9 cellular contexts compared by ENCODE assay signal in genomic region chr3:160686955-160687535, GRCh38. TPM values are rescaled to one million over a fixed set of nuclear protein-coding genes. Genes with fewer than 3 reads are reported as not detected.
DNase-seq lines count a peak whose midpoint lies in the region; ATAC-seq and TF ChIP-seq lines count a peak whose summit lies in the region.
"Had no signal": no experiment of that assay in that cellular context is flagged by ENCODE, and none has a peak within 500 bp of the region (broad histone marks: within the 10 kb centered on the region; RNA-seq: fewer than 3 reads in every experiment).

No MANE protein-coding gene starts in this region.

- H3K9me3 ChIP-seq in breast epithelium (no peaks in the 10 kb centered on the region), smooth muscle cell (replicated peaks; ENCODE audit: low read depth) (no peaks in the 10 kb centered on the region)
- H3K9me3 ChIP-seq: SJSA1 had no signal

- no peaks in the 10 kb centered on the region for H3K4me1 Mint-ChIP-seq in MCF 10A (ENCODE audit: insufficient read depth, unreplicated experiment)

- DNase-seq in MCF 10A (ENCODE audit: unreplicated experiment) (peak; percentile 30), breast epithelium (ENCODE audit: low spot score in 2 of 2) (no peak), M059J (ENCODE audit: low read depth) (peak; percentile 52), cardiac fibroblast (ENCODE audit: low read depth in 2 of 2) (peak; percentile 38 to 57), smooth muscle cell (lab: John Stamatoyannopoulos, UW; ENCODE audit: unreplicated experiment) (no peak), SK-N-DZ (ENCODE audit: low spot score) (no peak), dedifferentiated amniotic fluid mesenchymal stem cell (ENCODE audit: extremely low spot score) (no peak)

- POLR2A ChIA-PET in MCF 10A (lab: Yijun Ruan, JAX) = interaction anchor here (0.6 to 2.0 kb wide), 4 partner anchors 10 to 69 kb away, joined by 3 to 13 read pairs (median 4); partner anchors contain the start of genes ARL14 and PPM1L

- H3K27me3 Mint-ChIP-seq in MCF 10A (ENCODE audit: insufficient read depth, unreplicated experiment) = no peaks in the 10 kb centered on the region

- CTCF ChIA-PET in MCF 10A (lab: Yijun Ruan, JAX) = interaction anchor here (0.5 to 2.9 kb wide), 36 partner anchors 9 to 797 kb away, joined by 3 to 25 read pairs (median 4); partner anchors contain the start of gene ARL14

- intact Hi-C loops in MCF 10A (cut with micrococcal nuclease) (loop anchor here (1.0 to 5.0 kb wide), 2 partner anchors 255 to 735 kb away; no protein-coding TSS in a partner anchor), breast epithelium (cut with DNase I; ENCODE audit: low total_unique reads) (no loop called here)

- TF ChIP-seq CTCF in MCF 10A (IDR thresholded peaks at IDR 0.05; ENCODE audit: unreplicated experiment) (peak; percentile 24), breast epithelium (IDR thresholded peaks at IDR 0.05) (peak in 1 of 3 donors; percentile 12), cardiac fibroblast (IDR thresholded peaks at IDR 0.05; ENCODE audit: low read depth, low read length) (peak; percentile 35), smooth muscle cell (IDR thresholded peaks at IDR 0.05; ENCODE audit: borderline replicate concordance, insufficient read depth, poor library complexity, severe bottlenecking) (peak; percentile 41)

- H2AFZ ChIP-seq in smooth muscle cell (ENCODE audit: low read depth) = no peak overlapping the region

- TF ChIP-seq POLR2A in breast epithelium (IDR thresholded peaks at IDR 0.05) (no peak), GM18505 (IDR thresholded peaks at IDR 0.05; ENCODE audit: borderline replicate concordance, extremely low read depth, insufficient read depth, insufficient read length) (no peak)

- no peak overlapping the region for H3K27ac Mint-ChIP-seq in MCF 10A (ENCODE audit: low read depth, unreplicated experiment)

- BruUV-seq in MCF 10A (replicated peaks; lab: Mats Ljungman, UMichigan) = no TSS peak

- H3F3A ChIP-seq in smooth muscle cell (ENCODE audit: low read depth) = no peaks in the 10 kb centered on the region

- no peaks in the 10 kb centered on the region for H4K20me1 ChIP-seq in smooth muscle cell (ENCODE audit: low read depth)

- no peaks in the 10 kb centered on the region for H3K27me3 ChIP-seq in breast epithelium
- no peaks in the 10 kb centered on the region for H3K27me3 ChIP-seq in smooth muscle cell (ENCODE audit: low read depth)
- H3K27me3 ChIP-seq: SJSA1 had no signal

- no peaks in the 10 kb centered on the region for H3K4me1 ChIP-seq in breast epithelium
- no peaks in the 10 kb centered on the region for H3K4me1 ChIP-seq in smooth muscle cell (ENCODE audit: low read depth)
- H3K4me1 ChIP-seq: SJSA1 had no signal

- no peaks in the 10 kb centered on the region for H3K79me2 ChIP-seq in smooth muscle cell (ENCODE audit: low read depth)

- WGBS in smooth muscle cell (ENCODE audit: low lambda C conversion rate) = 72% methylated on average over 6 of the region's 6 CpGs

- H3K4me3 ChIP-seq in breast epithelium (no peak overlapping the region), cardiac fibroblast (replicated peaks in 1 of 2; ENCODE audit: low read depth in 2 of 2, low read length in 2 of 2) (no peak overlapping the region), smooth muscle cell (no peak overlapping the region)
- H3K4me3 ChIP-seq: SJSA1 had no signal

- no peaks in the 10 kb centered on the region for H3K9me3 Mint-ChIP-seq in MCF 10A (ENCODE audit: unreplicated experiment)

- H3K27ac ChIP-seq in breast epithelium (no peak overlapping the region), smooth muscle cell (ENCODE audit: low read depth) (no peak overlapping the region)
- H3K27ac ChIP-seq: SJSA1 had no signal

- H3K36me3 Mint-ChIP-seq in MCF 10A (ENCODE audit: insufficient read depth, unreplicated experiment) = no peaks in the 10 kb centered on the region

- H3K36me3 ChIP-seq in breast epithelium (no peaks in the 10 kb centered on the region), smooth muscle cell (ENCODE audit: low read depth) (no peaks in the 10 kb centered on the region)
- H3K36me3 ChIP-seq: SJSA1 had no signal

- no peak overlapping the region for H3K4me3 Mint-ChIP-seq in MCF 10A (ENCODE audit: unreplicated experiment)

- no peak overlapping the region for H3K9ac ChIP-seq in smooth muscle cell (ENCODE audit: low read depth)

- H3K4me2 ChIP-seq in smooth muscle cell = no peak overlapping the region

- no peak for ATAC-seq in GM18505 (IDR thresholded peaks at IDR 0.05; ENCODE audit: unreplicated experiment)

RNA-seq across cellular contexts. Expression of gene ARL14, which starts 10.1 kb away (rescaled TPM):
- total RNA-seq in MCF 10A (2022) (0.72 and 1.1 TPM in 2 replicates), breast epithelium (not detected), smooth muscle cell (1.1 and 1.2 TPM in 2 replicates)
- 0.44 and 3.0 TPM in 2 replicates for total RNA-seq in M059J (2014; rRNA removed; shearing (Covaris generic))
- not detected in 2 replicates for polyA plus RNA-seq in smooth muscle cell
- not detected in 2 replicates for polyA plus RNA-seq in SK-N-DZ (2014; cell fraction: cytosol; rRNA removed)
- not detected in 2 replicates for polyA plus RNA-seq in SK-N-DZ (2014; cell fraction: nucleus; rRNA removed)
- total RNA-seq: SJSA1 had no signal

Comparison
In these comparisons a context has a peak if more than half of its experiments do, and no peak if none do; other contexts are left out.
1. DNase-seq: peak in MCF 10A (single experiment), M059J (single experiment) and cardiac fibroblast (2 of 2); none in breast epithelium (0 of 2), smooth muscle cell (single experiment), SK-N-DZ (single experiment) and dedifferentiated amniotic fluid mesenchymal stem cell (single experiment).